10 cellular contexts compared by ENCODE assay signal in the genomic region with DNA sequence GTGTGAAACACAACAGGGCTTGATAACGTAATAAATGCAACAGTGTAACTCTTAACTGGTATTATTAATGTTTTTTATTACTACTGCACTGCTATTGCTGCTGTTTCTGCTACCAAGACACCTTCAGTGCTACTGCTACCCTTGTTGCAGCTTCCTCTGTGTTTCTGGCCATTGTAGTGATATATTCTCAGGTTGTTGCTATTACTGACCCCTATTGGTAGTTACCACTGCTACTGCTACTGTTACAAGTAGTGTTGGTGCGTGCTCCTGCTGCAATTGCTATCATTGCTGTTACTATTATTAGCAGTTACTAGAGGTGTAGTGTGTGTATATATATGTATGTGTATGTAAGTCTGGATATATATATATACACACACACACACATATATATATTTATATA.
A peak's percentile ranks its signal among the peaks of the same experiment; 100 is the strongest.
DNase-seq lines count a peak whose midpoint lies in the region; ATAC-seq and TF ChIP-seq lines count a peak whose summit lies in the region.
"Had no signal": no experiment of that assay in that cellular context is flagged by ENCODE, and none has a peak within 500 bp of the region (broad histone marks: within the 10 kb centered on the region; RNA-seq: fewer than 3 reads in every experiment).

No MANE protein-coding gene starts in this region.

- no peaks in the 10 kb centered on the region for H3K36me3 Mint-ChIP-seq in CD4-positive, alpha-beta memory T cell

- H3K9me3 Mint-ChIP-seq in CD4-positive, alpha-beta memory T cell: no peaks in the 10 kb centered on the region

- peak; percentile 3 for DNase-seq in SW480 (ENCODE audit: low spot score)
- DNase-seq in left lobe of liver (ENCODE audit: low spot score): no peak
- DNase-seq in OCI-M2 (lab: John Stamatoyannopoulos, UW; ENCODE audit: unreplicated experiment): no peak
- DNase-seq in retina: no peak
- DNase-seq in inferior parietal cortex (ENCODE audit: extremely low spot score): no peak
- no peak for DNase-seq in CD4-positive, alpha-beta memory T cell
- DNase-seq: esophagus squamous epithelium, RPMI8226 had no signal

- H3K4me1 ChIP-seq in CD4-positive, alpha-beta memory T cell (ENCODE audit: insufficient read depth, low read length): peaks cover 5% of the 10 kb centered on the region
- H3K4me1 ChIP-seq: esophagus squamous epithelium had no signal

- no peak overlapping the region for H3K4me3 Mint-ChIP-seq in CD4-positive, alpha-beta memory T cell

- peaks cover 1 to 6% of the 10 kb centered on the region in 2 donors for H3K27me3 Mint-ChIP-seq in CD4-positive, alpha-beta memory T cell

- intact Hi-C loops in CD4-positive, alpha-beta memory T cell (cut with micrococcal nuclease): loop anchor here (5.0 kb wide), 2 partner anchors 132 to 987 kb away; partner anchors contain the start of gene RAB3IP

- POLR2A ChIA-PET in CD4-positive, alpha-beta memory T cell (lab: Charles Lee; ENCODE audit: partially characterized antibody): no interaction called here

- H3K27me3 ChIP-seq in CD4-positive, alpha-beta memory T cell (ENCODE audit: insufficient read depth, low read length): no peaks in the 10 kb centered on the region
- H3K27me3 ChIP-seq: esophagus squamous epithelium had no signal

- no peaks in the 10 kb centered on the region for H3K9me3 ChIP-seq in CD4-positive, alpha-beta memory T cell (ENCODE audit: control insufficient read depth in 1 of 2, low read length in 2 of 2)
- H3K9me3 ChIP-seq: esophagus squamous epithelium had no signal

- CTCF ChIA-PET in CD4-positive, alpha-beta memory T cell (lab: Charles Lee; ENCODE audit: partially characterized antibody): interaction anchor here (1.0 kb wide), 1 partner anchor 823 kb away, joined by 3 read pairs; no protein-coding TSS in a partner anchor

- no peak overlapping the region for H3K4me3 ChIP-seq in CD4-positive, alpha-beta memory T cell (ENCODE audit: low read length in 2 of 2)
- H3K4me3 ChIP-seq: esophagus squamous epithelium had no signal

- no peaks in the 10 kb centered on the region for H3K36me3 ChIP-seq in CD4-positive, alpha-beta memory T cell (ENCODE audit: insufficient read depth, low read length)
- H3K36me3 ChIP-seq: esophagus squamous epithelium had no signal

- no peak overlapping the region for H3K27ac Mint-ChIP-seq in CD4-positive, alpha-beta memory T cell

- H3K4me1 Mint-ChIP-seq in CD4-positive, alpha-beta memory T cell: peaks cover 0 to 8% (median 5%) of the 10 kb centered on the region in 4 donors

- no peak overlapping the region for H3K27ac ChIP-seq in CD4-positive, alpha-beta memory T cell (ENCODE audit: low read depth, low read length)
- H3K27ac ChIP-seq: esophagus squamous epithelium had no signal

- peak; percentile 44; the same call in 2 of the 3 replicates for TF ChIP-seq CTCF in GM12872 (IDR thresholded peaks at IDR 0.05; ENCODE audit: insufficient read depth, low read depth, low read length)

- peak; percentile 49 for ATAC-seq in HG03175 (IDR thresholded peaks at IDR 0.05; ENCODE audit: unreplicated experiment)
- peak; percentile 37 for ATAC-seq in left lobe of liver
